In genomic region chr14:105224845-105225585, GRCh38 we compare ENCODE assay signal across 17 cellular contexts.
"Had no signal": no experiment of that assay in that cellular context is flagged by ENCODE, and none has a peak within 500 bp of the region (broad histone marks: within the 10 kb centered on the region; RNA-seq: fewer than 3 reads in every experiment).

No MANE protein-coding gene starts in this region.

- FAIRE-seq: islet of Langerhans had no signal

- DNase-seq: activated CD4-positive, alpha-beta T cell treated with anti-CD3 and anti-CD28 coated beads, Interleukin-2, amount 10 ng/mL, durations not matched to agents 7 days and 5 days; activated CD4-positive, CD25-positive, alpha-beta regulatory T cell; activated CD8-positive, alpha-beta memory T cell treated with anti-CD3 and anti-CD28 coated beads for 24 hours; activated CD8-positive, alpha-beta memory T cell treated with anti-CD3 and anti-CD28 coated beads, Interleukin-2, amount 50 U/mL, for 48 hours; activated gamma-delta T cell; effector CD8-positive, alpha-beta T cell; foreskin fibroblast; hippocampal formation; left cardiac atrium; stimulated activated naive CD8-positive, alpha-beta T cell treated with anti-CD3 and anti-CD28 coated beads, Interleukin-15, amount 100 ng/mL, for 72 hours; T-helper 1 cell; T1000 had no signal

- H3K4me1 ChIP-seq: suprapubic skin had no signal

- H3K9me3 ChIP-seq: suprapubic skin, upper lobe of left lung had no signal

- ATAC-seq: left cardiac atrium; stimulated activated naive CD8-positive, alpha-beta T cell treated with anti-CD3 and anti-CD28 coated beads, Interleukin-15, amount 100 ng/mL, for 72 hours had no signal

- H3K27me3 ChIP-seq: cardiac muscle cell, suprapubic skin, upper lobe of left lung had no signal

- H3K4me3 ChIP-seq: cardiac muscle cell, skin epidermis, suprapubic skin, upper lobe of left lung had no signal

- H3K27ac ChIP-seq: cardiac muscle cell, suprapubic skin had no signal
